In genomic region chr16:57576429-57576870, GRCh38 we compare ENCODE assay signal across 8 cellular contexts. TPM values are rescaled to one million over a fixed set of nuclear protein-coding genes. Genes with fewer than 3 reads are reported as not detected.
A peak's percentile ranks its signal among the peaks of the same experiment; 100 is the strongest.
DNase-seq lines count a peak whose midpoint lies in the region; TF ChIP-seq lines count a peak whose summit lies in the region.

No MANE protein-coding gene starts in this region.

- no peaks in the 10 kb centered on the region for H3K9me3 ChIP-seq in BE2C
- no peaks in the 10 kb centered on the region for H3K9me3 ChIP-seq in PC-9 (ENCODE audit: insufficient read depth, low read depth)
- no peaks in the 10 kb centered on the region for H3K9me3 ChIP-seq in fibroblast of lung (ENCODE audit: control insufficient read depth, insufficient read depth, low read depth, low read length)
- no peaks in the 10 kb centered on the region for H3K9me3 ChIP-seq in neural progenitor cell (ENCODE audit: low read depth)
- no peaks in the 10 kb centered on the region for H3K9me3 ChIP-seq in stomach

- H3K4me1 Mint-ChIP-seq in neural progenitor cell: no peaks in the 10 kb centered on the region

- H3K4me3 Mint-ChIP-seq in neural progenitor cell: no peak overlapping the region

- no peaks in the 10 kb centered on the region for H3K9me3 Mint-ChIP-seq in neural progenitor cell

- no TSS peak for BruUV-seq in PC-9 (replicated peaks; lab: Mats Ljungman, UMichigan)

- no peaks in the 10 kb centered on the region for H3K27me3 ChIP-seq in BE2C
- H3K27me3 ChIP-seq in PC-9 (ENCODE audit: insufficient read depth, low read depth): no peaks in the 10 kb centered on the region
- no peaks in the 10 kb centered on the region for H3K27me3 ChIP-seq in fibroblast of lung (ENCODE audit: control insufficient read depth, insufficient read depth, low read length)
- H3K27me3 ChIP-seq in neural progenitor cell: no peaks in the 10 kb centered on the region
- peaks cover 0 to 33% (median 0%) of the 10 kb centered on the region in 3 donors for H3K27me3 ChIP-seq in stomach

- peaks cover 11% of the 10 kb centered on the region for H3K27me3 Mint-ChIP-seq in neural progenitor cell (ENCODE audit: insufficient read depth, low read depth)

- no peak overlapping the region for H3K4me2 ChIP-seq in PC-9
- H3K4me2 ChIP-seq in fibroblast of lung (ENCODE audit: extremely low read depth, insufficient read depth, low read length): no peak overlapping the region
- H3K4me2 ChIP-seq in neural progenitor cell: no peak overlapping the region

- H3K4me1 ChIP-seq in BE2C: no peaks in the 10 kb centered on the region
- no peaks in the 10 kb centered on the region for H3K4me1 ChIP-seq in PC-9 (replicated peaks; ENCODE audit: insufficient read depth)
- no peaks in the 10 kb centered on the region for H3K4me1 ChIP-seq in fibroblast of lung (ENCODE audit: control insufficient read depth, extremely low read depth, insufficient read depth, low read length)
- H3K4me1 ChIP-seq in neural progenitor cell: no peaks in the 10 kb centered on the region
- peaks cover 0 to 12% (median 4%) of the 10 kb centered on the region in 4 donors for H3K4me1 ChIP-seq in stomach

- H3K9ac ChIP-seq in fibroblast of lung (ENCODE audit: insufficient read depth, low read length) (no peak overlapping the region), neural progenitor cell (no peak overlapping the region)

- H2AFZ ChIP-seq in PC-9 (no peak overlapping the region), fibroblast of lung (ENCODE audit: low read length) (no peak overlapping the region), neural progenitor cell (replicated peaks) (no peak overlapping the region)

- no peaks in the 10 kb centered on the region for H3K36me3 Mint-ChIP-seq in neural progenitor cell

- no peaks in the 10 kb centered on the region for H3F3A ChIP-seq in PC-9 (ENCODE audit: insufficient read depth, low read depth)
- H3F3A ChIP-seq in neural progenitor cell (ENCODE audit: low read depth): no peaks in the 10 kb centered on the region

- H3K4me3 ChIP-seq in BE2C (ENCODE audit: low read depth, low read length) (no peak overlapping the region), PC-9 (no peak overlapping the region), fibroblast of lung (replicated peaks in 1 of 4; ENCODE audit: control extremely low read depth in 1 of 4, insufficient read depth in 1 of 4, low read depth in 3 of 4, low read length in 4 of 4) (no peak overlapping the region), neural progenitor cell (no peak overlapping the region), stomach (no peak overlapping the region)

- CTCF ChIA-PET in PC-9 (lab: Charles Lee): interaction anchor here (0.6 to 0.7 kb wide), 5 partner anchors 40 to 758 kb away, joined by 3 to 12 read pairs (median 5); no protein-coding TSS in a partner anchor

- H3K27ac ChIP-seq in PC-9: no peak overlapping the region
- no peak overlapping the region for H3K27ac ChIP-seq in fibroblast of lung (ENCODE audit: insufficient read depth, low read length)
- no peak overlapping the region for H3K27ac ChIP-seq in neural progenitor cell
- H3K27ac ChIP-seq in stomach: peak overlapping the region in 1 of 5 donors; percentile 20

- intact Hi-C loops in PC-9 (cut with micrococcal nuclease; ENCODE audit: unreplicated experiment): loop anchor here (1.0 to 10.0 kb wide), 6 partner anchors 73 to 429 kb away; partner anchors contain the start of gene KATNB1
- intact Hi-C loops in stomach (cut with DNase I; ENCODE audit: low total_unique reads): loop anchor here (10.0 kb wide), 1 partner anchor 148 kb away; no protein-coding TSS in a partner anchor

- no peaks in the 10 kb centered on the region for H3K9me2 ChIP-seq in PC-9 (ENCODE audit: insufficient read depth)

- DNase-seq in BE2C (peak; percentile 81), GM19238 (ENCODE audit: insufficient read length, low spot score) (peak; percentile 68), PC-9 (peak; percentile 52 to 69), fibroblast of lung (ENCODE audit: low read depth in 2 of 2) (peak; percentile 34 to 63), neural progenitor cell (ENCODE audit: low spot score) (peak; percentile 86), stomach (peak; percentile 87)
- DNase-seq in activated T-cell treated with anti-CD3 and anti-CD28 coated beads, Interleukin-2, amount 50 U/mL, for 1 hour: peak; percentile 87

- TF ChIP-seq EP300 in Ishikawa (IDR thresholded peaks at IDR 0.05; ENCODE audit: borderline replicate concordance) (no peak), stomach (IDR thresholded peaks at IDR 0.05) (no peak)

- H4K20me1 ChIP-seq in PC-9 (ENCODE audit: insufficient read depth): no peaks in the 10 kb centered on the region
- no peaks in the 10 kb centered on the region for H4K20me1 ChIP-seq in fibroblast of lung (ENCODE audit: control insufficient read depth, extremely low read depth, insufficient read depth, low read length)
- H4K20me1 ChIP-seq in neural progenitor cell (ENCODE audit: low read depth): no peaks in the 10 kb centered on the region

- 20 to 24% (median 23%) methylated on average over 16 of the region's 16 CpGs for whole genome bisulfite sequencing in stomach, 5 donors

- no peak for TF ChIP-seq POLR2A in stomach (IDR thresholded peaks at IDR 0.05)

- peak overlapping the region; percentile 10 for H3K27ac Mint-ChIP-seq in neural progenitor cell

- no peaks in the 10 kb centered on the region for H3K36me3 ChIP-seq in BE2C
- H3K36me3 ChIP-seq in PC-9 (ENCODE audit: low read depth): no peaks in the 10 kb centered on the region
- H3K36me3 ChIP-seq in fibroblast of lung (ENCODE audit: control insufficient read depth, insufficient read depth, low read length): no peaks in the 10 kb centered on the region
- H3K36me3 ChIP-seq in neural progenitor cell: no peaks in the 10 kb centered on the region
- no peaks in the 10 kb centered on the region for H3K36me3 ChIP-seq in stomach

- TF ChIP-seq RAD21 in Ishikawa (IDR thresholded peaks at IDR 0.05; ENCODE audit: low read depth): peak; percentile 99

- TF ChIP-seq CTCF in BE2C (IDR thresholded peaks at IDR 0.05; ENCODE audit: low read depth, low read length) (peak; percentile 99), PC-9 (conservative IDR thresholded peaks at IDR 0.05) (peak; percentile 95), fibroblast of lung (conservative IDR thresholded peaks at IDR 0.05 in 1 of 2, IDR thresholded peaks at IDR 0.05 in 1 of 2; ENCODE audit: low read depth in 1 of 2, low read length in 2 of 2) (peak; percentile 98 to 100), neural progenitor cell (IDR thresholded peaks at IDR 0.05) (peak; percentile 90), stomach (IDR thresholded peaks at IDR 0.05) (peak in 5 of 7 experiments; percentile 83 to 92 (median 88))

- H3K79me2 ChIP-seq in PC-9 (ENCODE audit: low read depth) (no peaks in the 10 kb centered on the region), fibroblast of lung (ENCODE audit: control insufficient read depth, insufficient read depth, low read length) (no peaks in the 10 kb centered on the region), neural progenitor cell (ENCODE audit: low read depth) (no peaks in the 10 kb centered on the region)

- POLR2A ChIA-PET in PC-9 (lab: Charles Lee; ENCODE audit: unreplicated experiment): no interaction called here

TF ChIP-seq in Ishikawa, 13 proteins besides CTCF, POLR2A, EP300 and RAD21 (continues in another document):
- no peak for TF ChIP-seq FOXM1 (IDR thresholded peaks at IDR 0.05; ENCODE audit: borderline replicate concordance, low read depth)
- TF ChIP-seq NFIC (IDR thresholded peaks at IDR 0.05): no peak
- no peak for TF ChIP-seq CREB1 (IDR thresholded peaks at IDR 0.05; ENCODE audit: low read depth)
- no peak for TF ChIP-seq EGR1 (IDR thresholded peaks at IDR 0.05)
- TF ChIP-seq YY1 (IDR thresholded peaks at IDR 0.05; ENCODE audit: low read depth): no peak
- TF ChIP-seq ZBTB7A (IDR thresholded peaks at IDR 0.05; ENCODE audit: low read depth): no peak
- TF ChIP-seq USF1 (IDR thresholded peaks at IDR 0.05): no peak
- no peak for TF ChIP-seq CEBPB (IDR thresholded peaks at IDR 0.05)
- TF ChIP-seq MAX (IDR thresholded peaks at IDR 0.05): no peak

RNA-seq across cellular contexts. Expression of gene ADGRG5, which starts 34.0 kb away (rescaled TPM):
- 0.09 TPM for polyA plus RNA-seq in BE2C (2012; ENCODE audit: insufficient read depth, insufficient read length, low read depth)
- total RNA-seq in PC-9 (2021) (not detected in 2 replicates), fibroblast of lung (not detected in 2 replicates), neural progenitor cell (ENCODE audit: low replicate concordance) (2.2 and 3.1 TPM in 2 replicates), stomach (1 to 10 TPM in 1 of 5 donors, under 1 TPM in 2, not detected in 2; under 0.01 to 1.4 (median 0.18) TPM)
- polyA plus RNA-seq in fibroblast of lung (not detected in 2 replicates), stomach (under 1 TPM; 0.19 to 0.80 (median 0.76) TPM)
- not detected in 2 replicates for polyA plus RNA-seq in fibroblast of lung (2012)
- polyA minus RNA-seq in fibroblast of lung (ENCODE audit: low replicate concordance): not detected in 2 replicates

RNA-seq across cellular contexts. Expression of gene CCDC102A, which starts 40.1 kb away (rescaled TPM):
- 12.8 TPM for polyA plus RNA-seq in BE2C (2012; ENCODE audit: insufficient read depth, insufficient read length, low read depth)
- total RNA-seq in PC-9 (2021): 8.1 and 11.8 TPM in 2 replicates
- total RNA-seq in fibroblast of lung: 13.6 and 16.7 TPM in 2 replicates
- polyA plus RNA-seq in fibroblast of lung: 4.4 and 7.1 TPM in 2 replicates
- polyA plus RNA-seq in fibroblast of lung (2012): 4.0 and 6.2 TPM in 2 replicates
- 4.4 and 12.8 TPM in 2 replicates for polyA minus RNA-seq in fibroblast of lung (ENCODE audit: low replicate concordance)
- 3.9 and 12.8 TPM in 2 replicates for total RNA-seq in neural progenitor cell (ENCODE audit: low replicate concordance)
- total RNA-seq in stomach: 10 to 100 TPM in 2 of 5 donors, 1 to 10 TPM in 2, not detected in 1; 1.7 to 14.5 (median 6.9) TPM
- polyA plus RNA-seq in stomach: 1 to 10 TPM; 2.3 to 6.5 (median 4.1) TPM

RNA-seq across cellular contexts. Expression of gene ADGRG1, which starts 52.0 kb away (rescaled TPM):
- 2.7 TPM for polyA plus RNA-seq in BE2C (2012; ENCODE audit: insufficient read depth, insufficient read length, low read depth)
- total RNA-seq in PC-9 (2021) (105 and 131 TPM in 2 replicates), fibroblast of lung (0.51 and 1.8 TPM in 2 replicates), neural progenitor cell (ENCODE audit: low replicate concordance) (8.0 and 17.5 TPM in 2 replicates), stomach (10 to 100 TPM; 17.4 to 84.8 (median 47.2) TPM)
- polyA plus RNA-seq in fibroblast of lung (1.6 and 7.2 TPM in 2 replicates), stomach (10 to 100 TPM in 2 of 3 donors, 1 to 10 TPM in 1; 8.9 to 30.9 (median 21.7) TPM)
- 4.4 and 12.2 TPM in 2 replicates for polyA plus RNA-seq in fibroblast of lung (2012)
- polyA minus RNA-seq in fibroblast of lung (ENCODE audit: low replicate concordance): 10.7 and 27.9 TPM in 2 replicates
